Comparison of ENCODE assay signal across 8 cellular contexts in genomic region chr9:124658165-124659017, GRCh38.
DNase-seq lines count a peak whose midpoint lies in the region; ATAC-seq and TF ChIP-seq lines count a peak whose summit lies in the region.

No MANE protein-coding gene starts in this region.

- H3K36me3 Mint-ChIP-seq in CD8-positive, alpha-beta T cell, result peaks cover 6% of the 10 kb centered on the region
- H3K36me3 Mint-ChIP-seq in activated T-cell treated with anti-CD3 and anti-CD28 coated beads, Interleukin-2, amount 50 U/mL, for 4 hours (ENCODE audit: insufficient read depth), result no peaks in the 10 kb centered on the region
- no peaks in the 10 kb centered on the region for H3K36me3 Mint-ChIP-seq in naive thymus-derived CD8-positive, alpha-beta T cell

- POLR2A ChIA-PET in CD8-positive, alpha-beta T cell (lab: Charles Lee), result interaction anchor here (0.7 to 1.2 kb wide), 2 partner anchors 49 to 229 kb away, joined by 3 to 4 read pairs; no protein-coding TSS in a partner anchor
- POLR2A ChIA-PET in naive thymus-derived CD8-positive, alpha-beta T cell (lab: Charles Lee), result interaction anchor here (0.6 to 1.6 kb wide), 3 partner anchors 15 to 241 kb away, joined by 3 to 4 read pairs (median 3); no protein-coding TSS in a partner anchor

- H3K36me3 ChIP-seq in CD8-positive, alpha-beta T cell (ENCODE audit: insufficient read depth, low read length), result no peaks in the 10 kb centered on the region

- peak overlapping the region; percentile 96 for H3K4me3 Mint-ChIP-seq in CD8-positive, alpha-beta T cell
- peak overlapping the region; percentile 91 for H3K4me3 Mint-ChIP-seq in activated T-cell treated with anti-CD3 and anti-CD28 coated beads, Interleukin-2, amount 50 U/mL, for 4 hours
- peak overlapping the region; percentile 89 to 99 (median 95) for H3K4me3 Mint-ChIP-seq in naive thymus-derived CD8-positive, alpha-beta T cell

- no peaks in the 10 kb centered on the region for H3K27me3 ChIP-seq in CD8-positive, alpha-beta T cell (ENCODE audit: insufficient read depth, low read length)

- H3K9me3 ChIP-seq in CD8-positive, alpha-beta T cell (ENCODE audit: low read length), result no peaks in the 10 kb centered on the region

- peak overlapping the region; percentile 60 for H3K4me3 ChIP-seq in CD8-positive, alpha-beta T cell (ENCODE audit: low read depth, low read length)

- peaks cover 16% of the 10 kb centered on the region for H3K4me1 ChIP-seq in CD8-positive, alpha-beta T cell (ENCODE audit: insufficient read depth, low read length)

- no peak for TF ChIP-seq CTCF in CD8-positive, alpha-beta T cell (IDR thresholded peaks at IDR 0.05)

- CTCF ChIA-PET in CD8-positive, alpha-beta T cell (lab: Charles Lee), result interaction anchor here (0.6 to 3.4 kb wide), 2 partner anchors 53 to 185 kb away, joined by 3 to 8 read pairs; no protein-coding TSS in a partner anchor

- intact Hi-C loops in CD8-positive, alpha-beta T cell (cut with DNase I, micrococcal nuclease), result loop anchor here in 1 of 2 experiments (2.0 to 10.0 kb wide), 2 partner anchors 54 to 244 kb away; partner anchors contain the start of gene PSMB7

- H3K9me3 Mint-ChIP-seq in CD8-positive, alpha-beta T cell, result no peaks in the 10 kb centered on the region
- no peaks in the 10 kb centered on the region for H3K9me3 Mint-ChIP-seq in activated T-cell treated with anti-CD3 and anti-CD28 coated beads, Interleukin-2, amount 50 U/mL, for 4 hours
- no peaks in the 10 kb centered on the region for H3K9me3 Mint-ChIP-seq in naive thymus-derived CD8-positive, alpha-beta T cell

- H3K27ac ChIP-seq in CD8-positive, alpha-beta T cell (ENCODE audit: low read depth, low read length), result peak overlapping the region; percentile 41
- H3K27ac ChIP-seq in temporal lobe (ENCODE audit: low read depth, low read length), result peak overlapping the region; percentile 83

- peak; percentile 80 for ATAC-seq in CD8-positive, alpha-beta T cell
- ATAC-seq in GM19372 (IDR thresholded peaks at IDR 0.05; ENCODE audit: low read depth, unreplicated experiment) (peak; percentile 87), HG03558 (IDR thresholded peaks at IDR 0.05; ENCODE audit: extremely low read depth, unreplicated experiment) (peak; percentile 71)
- ATAC-seq in activated T-cell treated with anti-CD3 and anti-CD28 coated beads, Interleukin-2, amount 50 U/mL, for 4 hours, result peak; percentile 79 to 87
- peak; percentile 88 to 90 for ATAC-seq in naive thymus-derived CD8-positive, alpha-beta T cell

- H3K27me3 Mint-ChIP-seq in CD8-positive, alpha-beta T cell (ENCODE audit: low read depth), result peaks cover 3% of the 10 kb centered on the region
- H3K27me3 Mint-ChIP-seq in activated T-cell treated with anti-CD3 and anti-CD28 coated beads, Interleukin-2, amount 50 U/mL, for 4 hours (ENCODE audit: low read depth), result peaks cover 20% of the 10 kb centered on the region
- peaks cover 0 to 4% (median 0%) of the 10 kb centered on the region in 5 donors for H3K27me3 Mint-ChIP-seq in naive thymus-derived CD8-positive, alpha-beta T cell

- peaks cover 30% of the 10 kb centered on the region for H3K4me1 Mint-ChIP-seq in CD8-positive, alpha-beta T cell (ENCODE audit: low read depth)
- H3K4me1 Mint-ChIP-seq in activated T-cell treated with anti-CD3 and anti-CD28 coated beads, Interleukin-2, amount 50 U/mL, for 4 hours (ENCODE audit: low read depth), result peaks cover 34% of the 10 kb centered on the region
- H3K4me1 Mint-ChIP-seq in naive thymus-derived CD8-positive, alpha-beta T cell, result peaks cover 5 to 53% (median 33%) of the 10 kb centered on the region in 4 donors

- DNase-seq in CD8-positive, alpha-beta T cell, result peak in 6 of 7 experiments; percentile 14 to 52 (median 34)
- DNase-seq in NCI-H69 (lab: John Stamatoyannopoulos, UW) (peak; percentile 99), fibroblast of the conjunctiva (ENCODE audit: low read depth) (peak; percentile 96)
- peak; percentile 4 for DNase-seq in activated T-cell treated with anti-CD3 and anti-CD28 coated beads, Interleukin-2, amount 50 U/mL, for 4 hours
- DNase-seq in naive thymus-derived CD8-positive, alpha-beta T cell, result peak in 9 of 10 donors; percentile 26 to 64 (median 44)

- peak overlapping the region; percentile 92 for H3K27ac Mint-ChIP-seq in CD8-positive, alpha-beta T cell
- peak overlapping the region; percentile 86 to 98 (median 94) for H3K27ac Mint-ChIP-seq in naive thymus-derived CD8-positive, alpha-beta T cell

Comparison
In these comparisons a context has a peak if more than half of its experiments do, and no peak if none do; other contexts are left out.
1. Peak in every context shown above with its lines: DNase-seq, ATAC-seq, H3K4me3 ChIP-seq and H3K27ac ChIP-seq.
2. DNase-seq: peak in every context shown above with its lines; median percentile 99 in NCI-H69; 96 in fibroblast of the conjunctiva; 44 in naive thymus-derived CD8-positive, alpha-beta T cell; 34 in CD8-positive, alpha-beta T cell; 4 in activated T-cell treated with anti-CD3 and anti-CD28 coated beads, Interleukin-2, amount 50 U/mL, for 4 hours.